1 cellular context compared by ENCODE assay signal in the genomic region with DNA sequence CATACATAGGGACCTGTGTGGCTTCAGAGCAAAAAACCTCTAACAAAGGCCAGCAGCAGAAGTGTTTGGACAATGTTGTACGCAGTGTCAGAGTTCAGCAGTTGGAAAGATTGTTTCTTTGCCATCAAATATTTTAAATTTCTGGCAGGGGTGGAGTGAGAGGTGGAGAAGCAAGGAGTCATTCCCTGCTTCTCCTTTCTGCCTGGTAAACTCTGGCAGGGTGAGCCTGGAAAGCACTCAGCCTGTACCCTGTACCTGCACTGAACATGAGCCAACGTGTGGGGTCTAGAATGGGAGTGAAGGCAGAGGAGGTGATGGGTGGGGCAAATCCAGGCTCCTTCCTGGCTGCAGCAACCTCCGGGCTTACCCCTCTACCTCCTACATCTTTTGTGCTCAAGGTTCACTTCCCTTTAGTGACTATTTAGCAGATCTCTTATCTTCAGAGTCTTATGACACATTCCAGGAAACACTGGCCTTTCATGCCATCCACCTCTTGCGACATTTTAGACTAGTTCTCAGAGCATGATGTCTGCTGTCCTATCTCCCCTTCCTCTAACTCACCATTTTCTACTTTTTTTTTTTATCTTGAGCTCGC.
TF ChIP-seq lines count a peak whose summit lies in the region.

No MANE protein-coding gene starts in this region.

TF ChIP-seq in HepG2, 621 proteins besides CTCF, POLR2A, EP300 and RAD21 (continued from another document and continues in another):
- TF ChIP-seq ZNF503 (CRISPR knock-in tag; IDR thresholded peaks at IDR 0.05) (peak; percentile 59; the same call in 1 of the 2 replicates), NR2F2 (IDR thresholded peaks at IDR 0.05; ENCODE audit: borderline replicate concordance, low read depth) (peak; percentile 61), MAFK (conservative IDR thresholded peaks at IDR 0.05 in 1 of 2, IDR thresholded peaks at IDR 0.05 in 1 of 2; ENCODE audit: low read length in 2 of 2) (no peak), SRSF4 (IDR thresholded peaks at IDR 0.05; ENCODE audit: low read depth, low read length, poor library complexity, severe bottlenecking) (no peak), CREM (IDR thresholded peaks at IDR 0.05) (peak; percentile 89), CREM (CRISPR knock-in tag; IDR thresholded peaks at IDR 0.05) (no peak), ZBTB25 (CRISPR knock-in tag; IDR thresholded peaks at IDR 0.05) (no peak), ZNF687 (CRISPR knock-in tag; IDR thresholded peaks at IDR 0.05) (peak; percentile 44; the same call in 1 of the 2 replicates), ERF (CRISPR knock-in tag; IDR thresholded peaks at IDR 0.05) (peak; percentile 81), ZNF772 (CRISPR knock-in tag; IDR thresholded peaks at IDR 0.05) (peak; percentile 50; the same call in 1 of the 2 replicates), GATAD2A (CRISPR knock-in tag; IDR thresholded peaks at IDR 0.05) (peak; percentile 96), HIVEP1 (CRISPR knock-in tag; IDR thresholded peaks at IDR 0.05) (0 out of 2 replicates have a peak, but pooled peaks have one; percentile 23), PITX1 (CRISPR knock-in tag; IDR thresholded peaks at IDR 0.05) (peak; percentile 64), KLF6 (CRISPR knock-in tag; IDR thresholded peaks at IDR 0.05) (0 out of 2 replicates have a peak, but pooled peaks have one; percentile 74), IRX3 (CRISPR knock-in tag; IDR thresholded peaks at IDR 0.05; ENCODE audit: borderline replicate concordance, low read depth) (no peak), SOX6 (IDR thresholded peaks at IDR 0.05) (no peak), SOX6 (CRISPR knock-in tag; IDR thresholded peaks at IDR 0.05) (peak; percentile 94), KDM4B (CRISPR knock-in tag; IDR thresholded peaks at IDR 0.05) (peak; percentile 26; the same call in 1 of the 2 replicates), TBX3 (IDR thresholded peaks at IDR 0.05; ENCODE audit: borderline replicate concordance) (0 out of 2 replicates have a peak, but pooled peaks have one; percentile 14), HIC2 (CRISPR knock-in tag; IDR thresholded peaks at IDR 0.05; ENCODE audit: low read depth) (peak; percentile 33; the same call in 1 of the 2 replicates), HBP1 (CRISPR knock-in tag; IDR thresholded peaks at IDR 0.05; ENCODE audit: low read depth) (peak; percentile 24; the same call in 1 of the 2 replicates), ARNTL (CRISPR knock-in tag; IDR thresholded peaks at IDR 0.05) (0 out of 2 replicates have a peak, but pooled peaks have one; percentile 28), ZHX1 (CRISPR knock-in tag; IDR thresholded peaks at IDR 0.05; ENCODE audit: low read depth) (peak; percentile 14; the same call in 1 of the 2 replicates), STAT5B (CRISPR knock-in tag; IDR thresholded peaks at IDR 0.05) (no peak), FOXO1 (CRISPR knock-in tag; IDR thresholded peaks at IDR 0.05) (peak; percentile 86), SOX5 (CRISPR knock-in tag; IDR thresholded peaks at IDR 0.05; ENCODE audit: borderline replicate concordance) (peak; percentile 84), MTA1 (CRISPR knock-in tag; IDR thresholded peaks at IDR 0.05; ENCODE audit: borderline replicate concordance) (peak; percentile 75), TRIM24 (CRISPR knock-in tag; IDR thresholded peaks at IDR 0.05) (peak; percentile 73; the same call in 1 of the 2 replicates)
- TF ChIP-seq, protein P1, sequence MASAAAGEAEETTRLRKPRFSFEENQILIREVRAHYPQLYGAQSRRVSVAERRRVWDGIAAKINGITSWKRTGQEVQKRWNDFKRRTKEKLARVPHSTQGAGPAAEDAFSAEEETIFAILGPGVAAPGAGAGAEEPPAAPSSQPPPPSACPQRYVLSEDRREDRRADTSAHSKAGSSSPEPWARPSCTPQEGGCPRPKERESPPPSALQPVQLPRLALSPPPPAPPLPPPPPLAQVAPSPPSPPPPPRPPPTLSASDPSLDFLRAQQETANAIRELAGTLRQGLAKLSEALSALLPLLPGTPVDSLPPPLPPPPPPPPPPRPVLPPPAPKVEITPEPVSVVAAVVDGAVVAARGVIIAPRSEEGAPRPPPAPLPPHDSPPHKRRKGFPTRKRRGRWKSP (CRISPR knock-in tag; IDR thresholded peaks at IDR 0.05): peak; percentile 17; the same call in 1 of the 2 replicates
- TF ChIP-seq, protein P2, sequence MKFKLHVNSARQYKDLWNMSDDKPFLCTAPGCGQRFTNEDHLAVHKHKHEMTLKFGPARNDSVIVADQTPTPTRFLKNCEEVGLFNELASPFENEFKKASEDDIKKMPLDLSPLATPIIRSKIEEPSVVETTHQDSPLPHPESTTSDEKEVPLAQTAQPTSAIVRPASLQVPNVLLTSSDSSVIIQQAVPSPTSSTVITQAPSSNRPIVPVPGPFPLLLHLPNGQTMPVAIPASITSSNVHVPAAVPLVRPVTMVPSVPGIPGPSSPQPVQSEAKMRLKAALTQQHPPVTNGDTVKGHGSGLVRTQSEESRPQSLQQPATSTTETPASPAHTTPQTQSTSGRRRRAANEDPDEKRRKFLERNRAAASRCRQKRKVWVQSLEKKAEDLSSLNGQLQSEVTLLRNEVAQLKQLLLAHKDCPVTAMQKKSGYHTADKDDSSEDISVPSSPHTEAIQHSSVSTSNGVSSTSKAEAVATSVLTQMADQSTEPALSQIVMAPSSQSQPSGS (CRISPR knock-in tag; IDR thresholded peaks at IDR 0.05): peak; percentile 78; the same call in 1 of the 2 replicates
- TF ChIP-seq, protein P3, sequence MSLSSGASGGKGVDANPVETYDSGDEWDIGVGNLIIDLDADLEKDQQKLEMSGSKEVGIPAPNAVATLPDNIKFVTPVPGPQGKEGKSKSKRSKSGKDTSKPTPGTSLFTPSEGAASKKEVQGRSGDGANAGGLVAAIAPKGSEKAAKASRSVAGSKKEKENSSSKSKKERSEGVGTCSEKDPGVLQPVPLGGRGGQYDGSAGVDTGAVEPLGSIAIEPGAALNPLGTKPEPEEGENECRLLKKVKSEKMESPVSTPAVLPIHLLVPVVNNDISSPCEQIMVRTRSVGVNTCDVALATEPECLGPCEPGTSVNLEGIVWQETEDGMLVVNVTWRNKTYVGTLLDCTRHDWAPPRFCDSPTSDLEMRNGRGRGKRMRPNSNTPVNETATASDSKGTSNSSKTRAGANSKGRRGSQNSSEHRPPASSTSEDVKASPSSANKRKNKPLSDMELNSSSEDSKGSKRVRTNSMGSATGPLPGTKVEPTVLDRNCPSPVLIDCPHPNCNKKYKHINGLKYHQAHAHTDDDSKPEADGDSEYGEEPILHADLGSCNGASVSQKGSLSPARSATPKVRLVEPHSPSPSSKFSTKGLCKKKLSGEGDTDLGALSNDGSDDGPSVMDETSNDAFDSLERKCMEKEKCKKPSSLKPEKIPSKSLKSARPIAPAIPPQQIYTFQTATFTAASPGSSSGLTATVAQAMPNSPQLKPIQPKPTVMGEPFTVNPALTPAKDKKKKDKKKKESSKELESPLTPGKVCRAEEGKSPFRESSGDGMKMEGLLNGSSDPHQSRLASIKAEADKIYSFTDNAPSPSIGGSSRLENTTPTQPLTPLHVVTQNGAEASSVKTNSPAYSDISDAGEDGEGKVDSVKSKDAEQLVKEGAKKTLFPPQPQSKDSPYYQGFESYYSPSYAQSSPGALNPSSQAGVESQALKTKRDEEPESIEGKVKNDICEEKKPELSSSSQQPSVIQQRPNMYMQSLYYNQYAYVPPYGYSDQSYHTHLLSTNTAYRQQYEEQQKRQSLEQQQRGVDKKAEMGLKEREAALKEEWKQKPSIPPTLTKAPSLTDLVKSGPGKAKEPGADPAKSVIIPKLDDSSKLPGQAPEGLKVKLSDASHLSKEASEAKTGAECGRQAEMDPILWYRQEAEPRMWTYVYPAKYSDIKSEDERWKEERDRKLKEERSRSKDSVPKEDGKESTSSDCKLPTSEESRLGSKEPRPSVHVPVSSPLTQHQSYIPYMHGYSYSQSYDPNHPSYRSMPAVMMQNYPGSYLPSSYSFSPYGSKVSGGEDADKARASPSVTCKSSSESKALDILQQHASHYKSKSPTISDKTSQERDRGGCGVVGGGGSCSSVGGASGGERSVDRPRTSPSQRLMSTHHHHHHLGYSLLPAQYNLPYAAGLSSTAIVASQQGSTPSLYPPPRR (CRISPR knock-in tag; IDR thresholded peaks at IDR 0.05; ENCODE audit: borderline replicate concordance): peak; percentile 71; the same call in 1 of the 2 replicates
